In genomic region chr6:88165087-88165876, GRCh38 we compare ENCODE assay signal across 7 cellular contexts. TPM values are rescaled to one million over a fixed set of nuclear protein-coding genes. Genes with fewer than 3 reads are reported as not detected.
DNase-seq lines count a peak whose midpoint lies in the region; ATAC-seq lines count a peak whose summit lies in the region.

No MANE protein-coding gene starts in this region.

- ATAC-seq in GM19025 (IDR thresholded peaks at IDR 0.05; ENCODE audit: low read depth, unreplicated experiment): peak; percentile 3
- ATAC-seq in natural killer cell treated with Interleukin-12 subunit alpha and Interleukin-12 subunit beta and Interleukin-15 and Interleukin-18, amount 100 ng/mL, for 72 hours: peak; percentile 11 to 32

- peak overlapping the region; percentile 92 to 99 (median 96) for H3K4me3 Mint-ChIP-seq in IgD-negative memory B cell
- H3K4me3 Mint-ChIP-seq in natural killer cell treated with Interleukin-12 subunit alpha and Interleukin-12 subunit beta and Interleukin-15 and Interleukin-18, amount 100 ng/mL, for 72 hours: peak overlapping the region; percentile 55

- peaks cover 7% of the 10 kb centered on the region for H3K27me3 Mint-ChIP-seq in IgD-negative memory B cell
- peaks cover 44 to 53% of the 10 kb centered on the region in 2 donors for H3K27me3 Mint-ChIP-seq in natural killer cell treated with Interleukin-12 subunit alpha and Interleukin-12 subunit beta and Interleukin-15 and Interleukin-18, amount 100 ng/mL, for 72 hours

- no peaks in the 10 kb centered on the region for H3K36me3 Mint-ChIP-seq in IgD-negative memory B cell
- H3K36me3 Mint-ChIP-seq in natural killer cell treated with Interleukin-12 subunit alpha and Interleukin-12 subunit beta and Interleukin-15 and Interleukin-18, amount 100 ng/mL, for 72 hours: no peaks in the 10 kb centered on the region

- DNase-seq in cerebellar cortex (ENCODE audit: low spot score): peak; percentile 71
- no peak for DNase-seq in natural killer cell treated with Interleukin-12 subunit alpha and Interleukin-12 subunit beta and Interleukin-15 and Interleukin-18, amount 100 ng/mL, for 72 hours (ENCODE audit: low spot score)
- DNase-seq in NOMO-1 (lab: John Stamatoyannopoulos, UW; ENCODE audit: unreplicated experiment in 2 of 2): no peak
- DNase-seq in NK-92 (lab: John Stamatoyannopoulos, UW; ENCODE audit: unreplicated experiment): no peak
- no peak for DNase-seq in NCI-H510A treated with DMSO at 0.1 percent for 48 hours (lab: John Stamatoyannopoulos, UW)

- peak overlapping the region; percentile 85 to 99 (median 92) for H3K27ac Mint-ChIP-seq in IgD-negative memory B cell
- H3K27ac Mint-ChIP-seq in natural killer cell treated with Interleukin-12 subunit alpha and Interleukin-12 subunit beta and Interleukin-15 and Interleukin-18, amount 100 ng/mL, for 72 hours: no peak overlapping the region

- no peaks in the 10 kb centered on the region for H3K9me3 Mint-ChIP-seq in IgD-negative memory B cell
- H3K9me3 Mint-ChIP-seq in natural killer cell treated with Interleukin-12 subunit alpha and Interleukin-12 subunit beta and Interleukin-15 and Interleukin-18, amount 100 ng/mL, for 72 hours: no peaks in the 10 kb centered on the region

- H3K4me1 Mint-ChIP-seq in IgD-negative memory B cell: peaks cover 27 to 47% (median 39%) of the 10 kb centered on the region in 3 donors
- peaks cover 5 to 9% of the 10 kb centered on the region in 2 donors for H3K4me1 Mint-ChIP-seq in natural killer cell treated with Interleukin-12 subunit alpha and Interleukin-12 subunit beta and Interleukin-15 and Interleukin-18, amount 100 ng/mL, for 72 hours (ENCODE audit: low read depth in 2 of 2)

RNA-seq across cellular contexts. Expression of gene CNR1, which starts 0.9 kb away (rescaled TPM):
- polyA plus RNA-seq in IgD-negative memory B cell: 2.5 TPM
- not detected for total RNA-seq in natural killer cell treated with Interleukin-12 subunit alpha and Interleukin-12 subunit beta and Interleukin-15 and Interleukin-18, amount 100 ng/mL, for 72 hours

Comparison
In these comparisons a context has a peak if more than half of its experiments do, and no peak if none do; other contexts are left out.
1. H3K27ac Mint-ChIP-seq: peak in IgD-negative memory B cell (3 of 3); none in natural killer cell treated with Interleukin-12 subunit alpha and Interleukin-12 subunit beta and Interleukin-15 and Interleukin-18, amount 100 ng/mL, for 72 hours (0 of 2).